In genomic region chr6:151004415-151005024, GRCh38 we compare ENCODE assay signal across 8 cellular contexts.
DNase-seq lines count a peak whose midpoint lies in the region; ATAC-seq lines count a peak whose summit lies in the region.

No MANE protein-coding gene starts in this region.

- ATAC-seq in HG03469 (IDR thresholded peaks at IDR 0.05; ENCODE audit: unreplicated experiment): no peak
- no peak for ATAC-seq in HG03196 (IDR thresholded peaks at IDR 0.05; ENCODE audit: unreplicated experiment)
- no peak for ATAC-seq in HG02623 (IDR thresholded peaks at IDR 0.05; ENCODE audit: unreplicated experiment)

- peak; percentile 91 for DNase-seq in ELR (ENCODE audit: low read depth)
- peak in 2 of 3 experiments; percentile 70 to 94 for DNase-seq in NCI-H1417 (lab: John Stamatoyannopoulos, UW)
- peak; percentile 94 for DNase-seq in amniotic epithelial cell (ENCODE audit: low read depth)
- peak; percentile 30 for DNase-seq in left kidney (ENCODE audit: low read depth, low spot score)
- no peak for DNase-seq in activated effector memory CD4-positive, alpha-beta T cell treated with anti-CD3 and anti-CD28 coated beads, Interleukin-2, amount 50 U/mL, for 16 hours
